14 cellular contexts compared by ENCODE assay signal in genomic region chr6:112979830-112980229, GRCh38.
A peak's percentile ranks its signal among the peaks of the same experiment; 100 is the strongest.
DNase-seq lines count a peak whose midpoint lies in the region; ATAC-seq and TF ChIP-seq lines count a peak whose summit lies in the region.
"Had no signal": no experiment of that assay in that cellular context is flagged by ENCODE, and none has a peak within 500 bp of the region (broad histone marks: within the 10 kb centered on the region; RNA-seq: fewer than 3 reads in every experiment).

No MANE protein-coding gene starts in this region.

- H3K9me3 Mint-ChIP-seq in mesothelial cell of epicardium: peaks cover 19% of the 10 kb centered on the region

- H3K27me3 Mint-ChIP-seq in mesothelial cell of epicardium (ENCODE audit: low read depth): peaks cover 1% of the 10 kb centered on the region
- H3K27me3 Mint-ChIP-seq: activated CD8-positive, alpha-beta T cell treated with anti-CD3 and anti-CD28 coated beads for 36 hours; stimulated activated memory B cell treated with anti-CD40 and anti-IgM and Interleukin-4, amounts not matched to agents 10 μg/mL and 1 μg/mL and 100 μg/mL, for 72 hours had no signal

- ATAC-seq in GM21423 (IDR thresholded peaks at IDR 0.05; ENCODE audit: unreplicated experiment) (no peak), HG03159 (IDR thresholded peaks at IDR 0.05; ENCODE audit: unreplicated experiment) (no peak)
- ATAC-seq: activated CD8-positive, alpha-beta T cell treated with anti-CD3 and anti-CD28 coated beads for 36 hours; stimulated activated memory B cell treated with anti-CD40 and anti-IgM and Interleukin-4, amounts not matched to agents 10 μg/mL and 1 μg/mL and 100 μg/mL, for 72 hours had no signal

- no peaks in the 10 kb centered on the region for H3K36me3 ChIP-seq in colonic mucosa
- H3K36me3 ChIP-seq: SJSA1 had no signal

- H3K27ac ChIP-seq in colonic mucosa: no peak overlapping the region
- H3K27ac ChIP-seq: SJSA1 had no signal

- no peaks in the 10 kb centered on the region for H3K9me3 ChIP-seq in colonic mucosa
- H3K9me3 ChIP-seq: Caco-2, SJSA1 had no signal

- H3K4me1 Mint-ChIP-seq in mesothelial cell of epicardium: peaks cover 24% of the 10 kb centered on the region
- H3K4me1 Mint-ChIP-seq: stimulated activated memory B cell treated with anti-CD40 and anti-IgM and Interleukin-4, amounts not matched to agents 10 μg/mL and 1 μg/mL and 100 μg/mL, for 72 hours had no signal

- TF ChIP-seq CTCF in colonic mucosa (IDR thresholded peaks at IDR 0.05): no peak
- no peak for TF ChIP-seq CTCF in mesothelial cell of epicardium (IDR thresholded peaks at IDR 0.05; ENCODE audit: unreplicated experiment)

- DNase-seq in COLO829 (ENCODE audit: low spot score) (peak; percentile 11), M059J (ENCODE audit: low read depth) (peak; percentile 94), colonic mucosa (peak; percentile 28), mesothelial cell of epicardium (ENCODE audit: low spot score in 2 of 2, unreplicated experiment in 2 of 2) (no peak), mesenteric fat pad (ENCODE audit: low spot score) (no peak), superior temporal gyrus (ENCODE audit: extremely low spot score) (no peak)
- DNase-seq: activated CD8-positive, alpha-beta T cell treated with anti-CD3 and anti-CD28 coated beads for 36 hours; Caco-2; NCI-H2029 treated with DMSO at 0.1 percent for 48 hours had no signal

- peak overlapping the region; percentile 11 for H3K27ac Mint-ChIP-seq in mesothelial cell of epicardium
- H3K27ac Mint-ChIP-seq: activated CD8-positive, alpha-beta T cell treated with anti-CD3 and anti-CD28 coated beads for 36 hours; stimulated activated memory B cell treated with anti-CD40 and anti-IgM and Interleukin-4, amounts not matched to agents 10 μg/mL and 1 μg/mL and 100 μg/mL, for 72 hours had no signal

- H3K36me3 Mint-ChIP-seq in mesothelial cell of epicardium: peaks cover 8% of the 10 kb centered on the region
- H3K36me3 Mint-ChIP-seq: stimulated activated memory B cell treated with anti-CD40 and anti-IgM and Interleukin-4, amounts not matched to agents 10 μg/mL and 1 μg/mL and 100 μg/mL, for 72 hours had no signal

- H3K9ac ChIP-seq in colonic mucosa (ENCODE audit: low read depth in 2 of 2, low read length in 2 of 2): no peak overlapping the region

- no peaks in the 10 kb centered on the region for H3K4me1 ChIP-seq in colonic mucosa
- H3K4me1 ChIP-seq: Caco-2, SJSA1 had no signal

- no peaks in the 10 kb centered on the region for H3K27me3 ChIP-seq in colonic mucosa
- H3K27me3 ChIP-seq: SJSA1 had no signal

- no peak overlapping the region for H3K4me3 ChIP-seq in colonic mucosa
- H3K4me3 ChIP-seq: lung, SJSA1 had no signal

- H3K4me3 Mint-ChIP-seq in mesothelial cell of epicardium: no peak overlapping the region
- H3K4me3 Mint-ChIP-seq: activated CD8-positive, alpha-beta T cell treated with anti-CD3 and anti-CD28 coated beads for 36 hours; stimulated activated memory B cell treated with anti-CD40 and anti-IgM and Interleukin-4, amounts not matched to agents 10 μg/mL and 1 μg/mL and 100 μg/mL, for 72 hours had no signal

- intact Hi-C loops in colonic mucosa (cut with DNase I): no loop called here

Comparison
In these comparisons a context has a peak if more than half of its experiments do, and no peak if none do; other contexts are left out.
1. DNase-seq: peak in COLO829 (single experiment), M059J (single experiment) and colonic mucosa (single experiment); none in mesothelial cell of epicardium (0 of 2), mesenteric fat pad (single experiment) and superior temporal gyrus (single experiment).